In the genomic region with DNA sequence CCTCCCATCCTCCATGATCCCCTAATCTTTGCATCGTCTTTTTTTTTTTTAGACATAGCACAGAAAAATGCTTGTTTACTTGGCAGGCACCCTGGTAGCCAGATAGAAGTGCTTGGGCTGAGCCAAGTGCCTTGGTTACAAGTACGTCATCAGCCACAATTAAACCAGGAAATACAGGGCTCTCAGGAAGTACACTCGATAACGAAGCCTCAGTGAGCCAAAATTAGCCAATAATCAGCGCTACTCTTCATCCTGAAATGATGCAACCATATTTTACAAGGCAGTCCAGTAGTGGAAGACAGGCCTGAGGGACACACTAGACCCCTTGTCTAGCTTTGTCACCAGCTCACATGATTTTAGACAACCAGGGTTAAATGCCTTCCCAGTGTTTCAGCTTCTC, we compare ENCODE assay signal across 8 cellular contexts.
DNase-seq lines count a peak whose midpoint lies in the region; ATAC-seq, FAIRE-seq and TF ChIP-seq lines count a peak whose summit lies in the region.

No MANE protein-coding gene starts in this region.

- no peak overlapping the region for H3K4me2 ChIP-seq in keratinocyte (ENCODE audit: control insufficient read depth, extremely low read depth, insufficient read depth, low read depth, low read length)

- H3K27me3 ChIP-seq in keratinocyte (ENCODE audit: control insufficient read depth, extremely low read depth, insufficient read depth, low read length), result no peaks in the 10 kb centered on the region
- no peaks in the 10 kb centered on the region for H3K27me3 ChIP-seq in upper lobe of right lung
- H3K27me3 ChIP-seq in A673 (replicated peaks; ENCODE audit: insufficient read depth, low read depth, low read length, poor library complexity), result no peaks in the 10 kb centered on the region

- H3K36me3 ChIP-seq in keratinocyte (ENCODE audit: control insufficient read depth in 2 of 2, extremely low read depth in 1 of 2, insufficient read depth in 2 of 2, low read length in 2 of 2) (no peaks in the 10 kb centered on the region), upper lobe of right lung (no peaks in the 10 kb centered on the region), A673 (ENCODE audit: insufficient read depth, low read length, poor library complexity, severe bottlenecking) (no peaks in the 10 kb centered on the region)

- dilution Hi-C loops in keratinocyte (cut with MboI; ENCODE audit: extremely low pct_ligation_motif_present, low sequenced_read_pairs), result no loop called here

- no peak overlapping the region for H3K9ac ChIP-seq in keratinocyte (ENCODE audit: control insufficient read depth, extremely low read depth, insufficient read depth, low read length)

- intact Hi-C loops in upper lobe of right lung (cut with DNase I) (no loop called here), A673 (cut with micrococcal nuclease; ENCODE audit: unreplicated experiment) (no loop called here)

- no peaks in the 10 kb centered on the region for H4K20me1 ChIP-seq in keratinocyte (ENCODE audit: control insufficient read depth, extremely low read depth, insufficient read depth, low read length)

- BruUV-seq in A673 (replicated peaks; lab: Mats Ljungman, UMichigan), result no TSS peak

- TF ChIP-seq CTCF in keratinocyte (optimal IDR thresholded peaks at IDR 0.05 in 1 of 3, IDR thresholded peaks at IDR 0.05 in 1 of 3, conservative IDR thresholded peaks at IDR 0.05 in 1 of 3; ENCODE audit: extremely low read depth in 1 of 3, insufficient read depth in 2 of 3, low read length in 3 of 3) (no peak), upper lobe of right lung (IDR thresholded peaks at IDR 0.05) (no peak), A673 (conservative IDR thresholded peaks at IDR 0.05; ENCODE audit: low read depth, low read length) (no peak)

- POLR2A ChIA-PET in A673 (lab: Charles Lee; ENCODE audit: low non-redundant PET), result no interaction called here

- H3K79me2 ChIP-seq in keratinocyte (ENCODE audit: control insufficient read depth, insufficient read depth, low read length), result no peaks in the 10 kb centered on the region

- no peak for FAIRE-seq in keratinocyte (lab: Jason Lieb, UNC)

- H3K9me3 ChIP-seq in keratinocyte (ENCODE audit: control insufficient read depth, low read depth, low read length) (no peaks in the 10 kb centered on the region), upper lobe of right lung (no peaks in the 10 kb centered on the region), A673 (ENCODE audit: low read depth, low read length, poor library complexity, severe bottlenecking) (no peaks in the 10 kb centered on the region)

- H3K27ac ChIP-seq in keratinocyte (ENCODE audit: control insufficient read depth, insufficient read depth, low read length) (no peak overlapping the region), upper lobe of right lung (no peak overlapping the region), A673 (ENCODE audit: low read depth, low read length, poor library complexity, severe bottlenecking) (no peak overlapping the region)

- CTCF ChIA-PET in A673 (lab: Charles Lee), result no interaction called here

- DNase-seq in NCI-H1417 (lab: John Stamatoyannopoulos, UW) (peak; percentile 24 to 63 (median 27)), NCI-H1417 treated with DMSO at 0.1 percent for 48 hours (lab: John Stamatoyannopoulos, UW) (no peak), amniotic epithelial cell (ENCODE audit: low read depth) (peak; percentile 82), keratinocyte (ENCODE audit: low read depth, low spot score) (no peak), upper lobe of right lung (no peak), dedifferentiated amniotic fluid mesenchymal stem cell (ENCODE audit: extremely low spot score) (no peak), cortex of kidney (lab: John Stamatoyannopoulos, UW) (no peak), A673 (ENCODE audit: low spot score) (no peak)

- no peaks in the 10 kb centered on the region for H3K9me1 ChIP-seq in keratinocyte (ENCODE audit: control insufficient read depth, extremely low read depth, insufficient read depth, low read length)

- peak overlapping the region; percentile 75 for H2AFZ ChIP-seq in keratinocyte (ENCODE audit: control insufficient read depth, low read length)

- H3K4me1 ChIP-seq in keratinocyte (ENCODE audit: control insufficient read depth, extremely low read depth, insufficient read depth, low read length), result peaks cover 3% of the 10 kb centered on the region
- H3K4me1 ChIP-seq in upper lobe of right lung, result no peaks in the 10 kb centered on the region
- no peaks in the 10 kb centered on the region for H3K4me1 ChIP-seq in A673 (ENCODE audit: insufficient read depth, low read length, poor library complexity, severe bottlenecking)

- no peak overlapping the region for H3K4me3 ChIP-seq in keratinocyte (ENCODE audit: control insufficient read depth in 2 of 3, extremely low read depth in 1 of 3, insufficient read depth in 2 of 3, low read depth in 1 of 3, low read length in 3 of 3)
- no peak overlapping the region for H3K4me3 ChIP-seq in upper lobe of right lung
- H3K4me3 ChIP-seq in A673 (ENCODE audit: low read depth, low read length, poor library complexity, severe bottlenecking), result no peak overlapping the region

- peak; percentile 91 for ATAC-seq in upper lobe of right lung

Comparison
In these comparisons a context has a peak if more than half of its experiments do, and no peak if none do; other contexts are left out.
1. DNase-seq: peak in NCI-H1417 (3 of 3) and amniotic epithelial cell (single experiment); none in NCI-H1417 treated with DMSO at 0.1 percent for 48 hours (single experiment), keratinocyte (single experiment), upper lobe of right lung (single experiment), dedifferentiated amniotic fluid mesenchymal stem cell (single experiment), cortex of kidney (single experiment) and A673 (single experiment).